ENCODE assay signal across 8 cellular contexts in the genomic region with DNA sequence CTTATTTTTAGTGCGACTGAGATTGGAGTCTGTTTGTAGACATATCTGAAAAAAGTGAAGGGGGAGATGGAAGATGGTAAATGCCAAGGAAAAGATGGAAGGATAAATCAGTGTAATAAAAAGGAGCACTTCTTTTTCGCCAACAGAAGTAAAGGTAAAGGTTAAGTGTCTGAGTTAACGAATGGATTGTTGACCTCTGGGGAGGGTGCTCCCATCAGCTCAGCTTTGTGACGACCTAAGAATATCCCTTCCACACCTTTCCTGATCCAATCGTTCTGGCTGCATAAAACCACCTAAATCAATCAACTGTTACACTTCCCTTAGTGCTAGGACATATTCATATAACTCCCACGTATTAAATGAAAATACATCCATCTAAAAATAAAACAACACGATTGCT. TPM values are rescaled to one million over a fixed set of nuclear protein-coding genes. Genes with fewer than 3 reads are reported as not detected.
A peak's percentile ranks its signal among the peaks of the same experiment; 100 is the strongest.
DNase-seq lines count a peak whose midpoint lies in the region; ATAC-seq and TF ChIP-seq lines count a peak whose summit lies in the region.

No MANE protein-coding gene starts in this region.

- H3K27me3 ChIP-seq in mammary epithelial cell (ENCODE audit: insufficient read depth, low read length) (no peaks in the 10 kb centered on the region), vagina (no peaks in the 10 kb centered on the region)

- H3K9me3 Mint-ChIP-seq in memory B cell, result no peaks in the 10 kb centered on the region

- TF ChIP-seq CTCF in mammary epithelial cell (conservative IDR thresholded peaks at IDR 0.05 in 1 of 2, IDR thresholded peaks at IDR 0.05 in 1 of 2; ENCODE audit: extremely low read depth in 1 of 2, insufficient read depth in 1 of 2, low read depth in 1 of 2, low read length in 2 of 2) (no peak), vagina (IDR thresholded peaks at IDR 0.05) (no peak)

- peaks cover 56% of the 10 kb centered on the region for H3K79me2 ChIP-seq in mammary epithelial cell (ENCODE audit: insufficient read depth, low read length)

- 3% methylated on average over 7 of the region's 7 CpGs for WGBS in mammary epithelial cell (ENCODE audit: low coverage, missing lambda C conversion rate)

- H3K36me3 ChIP-seq in mammary epithelial cell (ENCODE audit: insufficient read depth, low read length) (peaks cover 10% of the 10 kb centered on the region), vagina (no peaks in the 10 kb centered on the region)

- CTCF ChIA-PET in mammary epithelial cell (lab: Charles Lee; ENCODE audit: low non-redundant PET), result no interaction called here

- peak; percentile 14 for ATAC-seq in Right ventricle myocardium superior (ENCODE audit: poor library complexity)
- no peak for ATAC-seq in memory B cell (ENCODE audit: low read depth)
- no peak for ATAC-seq in HG03521 (IDR thresholded peaks at IDR 0.05; ENCODE audit: unreplicated experiment)
- no peak for ATAC-seq in GM21423 (IDR thresholded peaks at IDR 0.05; ENCODE audit: unreplicated experiment)
- ATAC-seq in GM19324 (IDR thresholded peaks at IDR 0.05; ENCODE audit: low FRiP score, unreplicated experiment), result no peak

- DNase-seq in Right ventricle myocardium superior, result no peak
- no peak for DNase-seq in cardiac septum (ENCODE audit: low spot score)
- no peak for DNase-seq in mammary epithelial cell
- peak in 1 of 2 donors; percentile 3 for DNase-seq in memory B cell (ENCODE audit: low spot score in 2 of 2)
- no peak for DNase-seq in vagina (ENCODE audit: extremely low spot score in 2 of 2)

- peak overlapping the region; percentile 98 for H3K27ac Mint-ChIP-seq in memory B cell

- H3K9me3 ChIP-seq in mammary epithelial cell (replicated peaks; ENCODE audit: insufficient read depth, low read length) (no peaks in the 10 kb centered on the region), vagina (no peaks in the 10 kb centered on the region)

- no TSS peak for BruUV-seq in mammary epithelial cell (replicated peaks; lab: Mats Ljungman, UMichigan)

- H3K4me3 Mint-ChIP-seq in memory B cell, result peak overlapping the region; percentile 92

- H3K9ac ChIP-seq in mammary epithelial cell (ENCODE audit: insufficient read depth, low read length), result peak overlapping the region; percentile 100

- H3K36me3 Mint-ChIP-seq in memory B cell, result peaks cover 9% of the 10 kb centered on the region

- H3K4me1 ChIP-seq in mammary epithelial cell (ENCODE audit: insufficient read depth, low read length) (peaks cover 4% of the 10 kb centered on the region), vagina (peaks cover 49% of the 10 kb centered on the region)

- in situ Hi-C loops in mammary epithelial cell (cut with MboI; ENCODE audit: low sequenced_read_pairs in 2 of 2), result no loop called here

- no peaks in the 10 kb centered on the region for H4K20me1 ChIP-seq in mammary epithelial cell (ENCODE audit: insufficient read depth, low read length)

- no peaks in the 10 kb centered on the region for H3K27me3 Mint-ChIP-seq in memory B cell

- H3K4me3 ChIP-seq in mammary epithelial cell (replicated peaks in 1 of 3; ENCODE audit: insufficient read depth in 1 of 3, low read depth in 2 of 3, low read length in 3 of 3), result peak overlapping the region; percentile 70 to 91 (median 77)
- peak overlapping the region; percentile 64 to 75 for H3K4me3 ChIP-seq in vagina

- peaks cover 26% of the 10 kb centered on the region for H3K4me1 Mint-ChIP-seq in memory B cell

- TF ChIP-seq POLR2A in vagina (IDR thresholded peaks at IDR 0.05), result no peak

- dilution Hi-C loops in mammary epithelial cell (cut with HindIII; ENCODE audit: low sequenced_read_pairs), result no loop called here

- H3K4me2 ChIP-seq in mammary epithelial cell (ENCODE audit: insufficient read depth, low read depth, low read length), result peak overlapping the region; percentile 92

- intact Hi-C loops in Right ventricle myocardium superior (cut with DNase I) (loop anchor here (10.0 kb wide), 1 partner anchor 115 kb away; no protein-coding TSS in a partner anchor), cardiac septum (cut with DNase I) (no loop called here), mammary epithelial cell (cut with micrococcal nuclease) (no loop called here), vagina (cut with DNase I) (no loop called here)

- H2AFZ ChIP-seq in mammary epithelial cell (ENCODE audit: low read depth, low read length), result peak overlapping the region; percentile 95

- H3K27ac ChIP-seq in mammary epithelial cell (ENCODE audit: insufficient read depth, low read depth, low read length) (peak overlapping the region; percentile 99), vagina (peak overlapping the region; percentile 98)

RNA-seq across cellular contexts. Expression of a gene that starts 0.8 kb away (rescaled TPM):
- 8.9 TPM for total RNA-seq in Right ventricle myocardium superior
- 9.9 TPM for total RNA-seq in cardiac septum
- 1 to 10 TPM; 1.2 to 2.0 TPM for total RNA-seq in mammary epithelial cell
- polyA plus RNA-seq in mammary epithelial cell, result 1.5 TPM
- 4.6 TPM for polyA minus RNA-seq in mammary epithelial cell
- 2.7 TPM for total RNA-seq in vagina

RNA-seq across cellular contexts. Expression of a gene that starts 1.0 kb away (rescaled TPM):
- 20.5 TPM for total RNA-seq in Right ventricle myocardium superior
- total RNA-seq in cardiac septum, result 20.3 TPM
- 10 to 100 TPM; 37.5 to 42.8 TPM for total RNA-seq in mammary epithelial cell
- polyA plus RNA-seq in mammary epithelial cell, result 20.3 TPM
- polyA minus RNA-seq in mammary epithelial cell, result 4.3 TPM
- 24.8 TPM for total RNA-seq in vagina

RNA-seq across cellular contexts. Expression of a gene that starts 39.8 kb away (rescaled TPM):
- total RNA-seq in Right ventricle myocardium superior (165 TPM), cardiac septum (162 TPM), mammary epithelial cell (100 to 1,000 TPM; 119 to 180 TPM), vagina (146 TPM)
- polyA plus RNA-seq in mammary epithelial cell, result 234 TPM
- 82.8 TPM for polyA minus RNA-seq in mammary epithelial cell
